In the genomic region with DNA sequence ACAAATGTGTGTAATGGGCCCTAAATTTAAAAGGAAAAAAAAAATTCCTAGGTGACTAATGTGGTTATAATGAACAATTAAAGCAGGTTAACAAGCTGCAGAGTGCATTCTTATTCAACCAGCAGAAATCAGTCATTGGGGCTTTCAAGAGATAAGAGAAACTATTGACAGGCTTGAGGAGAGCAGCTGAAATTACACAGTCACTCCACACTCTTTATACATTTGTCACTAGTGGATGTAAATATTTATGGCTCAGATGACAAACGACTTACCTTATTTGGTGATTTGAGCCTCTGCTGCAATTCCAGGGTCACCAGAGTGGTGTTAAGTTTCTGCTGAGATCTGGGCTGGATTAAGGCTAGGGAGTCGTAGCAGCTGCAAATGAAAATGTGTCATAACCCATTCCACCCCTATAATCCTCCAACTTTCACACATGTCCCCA, we compare ENCODE assay signal across 15 cellular contexts.
DNase-seq lines count a peak whose midpoint lies in the region; TF ChIP-seq lines count a peak whose summit lies in the region.
"Had no signal": no experiment of that assay in that cellular context is flagged by ENCODE, and none has a peak within 500 bp of the region (broad histone marks: within the 10 kb centered on the region; RNA-seq: fewer than 3 reads in every experiment).

No MANE protein-coding gene starts in this region.

- H3K36me3 ChIP-seq in HUES6 (ENCODE audit: control insufficient read depth, insufficient read depth, low read length) (no peaks in the 10 kb centered on the region), tibial artery (no peaks in the 10 kb centered on the region), uterus (no peaks in the 10 kb centered on the region)
- H3K36me3 ChIP-seq: spleen had no signal

- H3K27me3 ChIP-seq in HUES6 (ENCODE audit: control insufficient read depth, insufficient read depth, low read length) (no peaks in the 10 kb centered on the region), tibial artery (no peaks in the 10 kb centered on the region), uterus (no peaks in the 10 kb centered on the region)
- H3K27me3 ChIP-seq: spleen had no signal

- no peaks in the 10 kb centered on the region for H3K9me3 ChIP-seq in HUES6 (ENCODE audit: control insufficient read depth, insufficient read depth, low read depth, low read length)
- no peaks in the 10 kb centered on the region for H3K9me3 ChIP-seq in tibial artery
- no peaks in the 10 kb centered on the region for H3K9me3 ChIP-seq in uterus

- DNase-seq in AG08395 (ENCODE audit: low spot score) (peak; percentile 37), OCI-M1 (lab: John Stamatoyannopoulos, UW) (peak; percentile 16), hepatic stellate cell (ENCODE audit: low spot score) (peak; percentile 7), MV-4-11 (lab: John Stamatoyannopoulos, UW) (no peak), tibial artery (no peak), uterus (no peak)
- DNase-seq in stimulated activated CD4-positive, alpha-beta T cell treated with anti-CD3 and anti-CD28 coated beads, Interleukin-4, amount 100 ng/mL, for 4 hours = no peak
- DNase-seq: AML-193, aorta, foreskin melanocyte, midbrain, NCI-H1092 treated with DMSO at 0.1 percent for 48 hours, spleen, T-helper 1 cell had no signal

- H3K9ac ChIP-seq in HUES6 (ENCODE audit: low read length) = no peak overlapping the region

- H3K4me3 ChIP-seq in HUES6 (ENCODE audit: low read depth, low read length) = no peak overlapping the region
- H3K4me3 ChIP-seq in tibial artery = no peak overlapping the region
- H3K4me3 ChIP-seq in uterus = no peak overlapping the region
- H3K4me3 ChIP-seq: spleen had no signal

- TF ChIP-seq CTCF in tibial artery (IDR thresholded peaks at IDR 0.05) (no peak), uterus (IDR thresholded peaks at IDR 0.05) (no peak)

- TF ChIP-seq POLR2A in uterus (IDR thresholded peaks at IDR 0.05) = no peak

- H3K4me1 ChIP-seq in HUES6 (ENCODE audit: control insufficient read depth, insufficient read depth, low read length) (peaks cover 14% of the 10 kb centered on the region), tibial artery (no peaks in the 10 kb centered on the region), uterus (no peaks in the 10 kb centered on the region)
- H3K4me1 ChIP-seq: spleen had no signal

- intact Hi-C loops in tibial artery (cut with DNase I; ENCODE audit: low total_unique reads) (no loop called here), uterus (cut with DNase I; ENCODE audit: low total_unique reads) (no loop called here)

- H3K27ac ChIP-seq in HUES6 (ENCODE audit: low read depth, low read length) (peak overlapping the region; percentile 44; the same call in 1 of the 2 replicates), tibial artery (no peak overlapping the region), uterus (no peak overlapping the region)
- H3K27ac ChIP-seq: spleen had no signal

Comparison
In these comparisons a context has a peak if more than half of its experiments do, and no peak if none do; other contexts are left out.
1. DNase-seq: peak in AG08395 (single experiment), OCI-M1 (single experiment) and hepatic stellate cell (single experiment); none in MV-4-11 (single experiment), stimulated activated CD4-positive, alpha-beta T cell treated with anti-CD3 and anti-CD28 coated beads, Interleukin-4, amount 100 ng/mL, for 4 hours (0 of 2), tibial artery (0 of 2) and uterus (0 of 2).